In genomic region chr14:55274760-55275159, GRCh38 we compare ENCODE assay signal across 13 cellular contexts. TPM values are rescaled to one million over a fixed set of nuclear protein-coding genes. Genes with fewer than 3 reads are reported as not detected.
DNase-seq lines count a peak whose midpoint lies in the region; ATAC-seq, FAIRE-seq and TF ChIP-seq lines count a peak whose summit lies in the region.
"Had no signal": no experiment of that assay in that cellular context is flagged by ENCODE, and none has a peak within 500 bp of the region (broad histone marks: within the 10 kb centered on the region; RNA-seq: fewer than 3 reads in every experiment).

No MANE protein-coding gene starts in this region.

- H3K4me2 ChIP-seq in PC-9 (peak overlapping the region; percentile 20; the same call in 1 of the 2 replicates), fibroblast of lung (ENCODE audit: extremely low read depth, insufficient read depth, low read length) (peak overlapping the region; percentile 16)

- intact Hi-C loops in activated naive CD4-positive, alpha-beta T cell treated with anti-CD3 and anti-CD28 coated beads for 36 hours (cut with micrococcal nuclease) = loop anchor here (5.0 to 10.0 kb wide), 4 partner anchors 308 to 843 kb away; partner anchors contain the start of genes CGRRF1, KTN1 and PELI2
- intact Hi-C loops in PC-9 (cut with micrococcal nuclease; ENCODE audit: unreplicated experiment) (loop anchor here (5.0 kb wide), 2 partner anchors 63 to 138 kb away; partner anchors contain the start of gene ATG14), psoas muscle (cut with DNase I) (loop anchor here (5.0 to 10.0 kb wide), 4 partner anchors 38 to 310 kb away; partner anchors contain the start of gene KTN1 (in 1 of the 2))

- BruUV-seq in PC-9 (replicated peaks; lab: Mats Ljungman, UMichigan) = no TSS peak

- POLR2A ChIA-PET in PC-9 (lab: Charles Lee; ENCODE audit: unreplicated experiment) = interaction anchor here (0.5 kb wide), 1 partner anchor 81 kb away, joined by 15 read pairs; no protein-coding TSS in a partner anchor

- FAIRE-seq in urothelium cell line (lab: Jason Lieb, UNC) = no peak

- no peak for ATAC-seq in psoas muscle

- H4K20me1 ChIP-seq in PC-9 (ENCODE audit: insufficient read depth) (peaks cover 28% of the 10 kb centered on the region), fibroblast of lung (ENCODE audit: control insufficient read depth, extremely low read depth, insufficient read depth, low read length) (no peaks in the 10 kb centered on the region)

- H3K27me3 Mint-ChIP-seq in activated naive CD4-positive, alpha-beta T cell treated with anti-CD3 and anti-CD28 coated beads for 36 hours (ENCODE audit: low read depth) = no peaks in the 10 kb centered on the region

- H3K79me2 ChIP-seq in PC-9 (ENCODE audit: low read depth) = peaks cover 81% of the 10 kb centered on the region
- peaks cover 60% of the 10 kb centered on the region for H3K79me2 ChIP-seq in fibroblast of lung (ENCODE audit: control insufficient read depth, insufficient read depth, low read length)

- no peaks in the 10 kb centered on the region for H3K9me2 ChIP-seq in PC-9 (ENCODE audit: insufficient read depth)

- TF ChIP-seq CTCF in PC-9 (conservative IDR thresholded peaks at IDR 0.05) = no peak
- no peak for TF ChIP-seq CTCF in fibroblast of lung (conservative IDR thresholded peaks at IDR 0.05 in 1 of 2, IDR thresholded peaks at IDR 0.05 in 1 of 2; ENCODE audit: low read depth in 1 of 2, low read length in 2 of 2)
- TF ChIP-seq CTCF in psoas muscle (IDR thresholded peaks at IDR 0.05) = no peak

- H3K27ac ChIP-seq in PC-9 (no peak overlapping the region), fibroblast of lung (ENCODE audit: insufficient read depth, low read length) (no peak overlapping the region), psoas muscle (peak overlapping the region; percentile 96)

- H3K27me3 ChIP-seq in PC-9 (ENCODE audit: insufficient read depth, low read depth) = no peaks in the 10 kb centered on the region
- H3K27me3 ChIP-seq in fibroblast of lung (ENCODE audit: control insufficient read depth, insufficient read depth, low read length) = no peaks in the 10 kb centered on the region
- H3K27me3 ChIP-seq in psoas muscle (ENCODE audit: insufficient read depth in 3 of 3, low read length in 2 of 3) = no peaks in the 10 kb centered on the region
- H3K27me3 ChIP-seq: breast epithelium had no signal

- H3K27ac Mint-ChIP-seq in activated naive CD4-positive, alpha-beta T cell treated with anti-CD3 and anti-CD28 coated beads for 36 hours = peak overlapping the region; percentile 10
- H3K27ac Mint-ChIP-seq: H9 had no signal

- H3K9me3 Mint-ChIP-seq in activated naive CD4-positive, alpha-beta T cell treated with anti-CD3 and anti-CD28 coated beads for 36 hours = no peaks in the 10 kb centered on the region

- peaks cover 66% of the 10 kb centered on the region for H3K4me1 Mint-ChIP-seq in activated naive CD4-positive, alpha-beta T cell treated with anti-CD3 and anti-CD28 coated beads for 36 hours (ENCODE audit: low read depth)

- no peaks in the 10 kb centered on the region for H3F3A ChIP-seq in PC-9 (ENCODE audit: insufficient read depth, low read depth)

- H2AFZ ChIP-seq in PC-9 (no peak overlapping the region), fibroblast of lung (ENCODE audit: low read length) (no peak overlapping the region)

- no peaks in the 10 kb centered on the region for H3K36me3 ChIP-seq in PC-9 (ENCODE audit: low read depth)
- H3K36me3 ChIP-seq in fibroblast of lung (ENCODE audit: control insufficient read depth, insufficient read depth, low read length) = no peaks in the 10 kb centered on the region
- H3K36me3 ChIP-seq in psoas muscle (ENCODE audit: insufficient read depth in 1 of 2, low read depth in 1 of 2) = peaks cover 0 to 3% of the 10 kb centered on the region in 2 donors
- H3K36me3 ChIP-seq: breast epithelium had no signal

- H3K9ac ChIP-seq in fibroblast of lung (ENCODE audit: insufficient read depth, low read length) = no peak overlapping the region

- H3K4me3 Mint-ChIP-seq in activated naive CD4-positive, alpha-beta T cell treated with anti-CD3 and anti-CD28 coated beads for 36 hours = no peak overlapping the region
- H3K4me3 Mint-ChIP-seq: H9 had no signal

- no peaks in the 10 kb centered on the region for H3K9me3 ChIP-seq in PC-9 (ENCODE audit: insufficient read depth, low read depth)
- H3K9me3 ChIP-seq in fibroblast of lung (ENCODE audit: control insufficient read depth, insufficient read depth, low read depth, low read length) = no peaks in the 10 kb centered on the region
- H3K9me3 ChIP-seq in psoas muscle = no peaks in the 10 kb centered on the region
- H3K9me3 ChIP-seq: breast epithelium had no signal

- H3K36me3 Mint-ChIP-seq in activated naive CD4-positive, alpha-beta T cell treated with anti-CD3 and anti-CD28 coated beads for 36 hours (ENCODE audit: low read depth) = peaks cover 10% of the 10 kb centered on the region

- H3K4me3 ChIP-seq in PC-9 (no peak overlapping the region), fibroblast of lung (replicated peaks in 1 of 4; ENCODE audit: control extremely low read depth in 1 of 4, insufficient read depth in 1 of 4, low read depth in 3 of 4, low read length in 4 of 4) (no peak overlapping the region), psoas muscle (peak overlapping the region; percentile 93)

- CTCF ChIA-PET in activated naive CD4-positive, alpha-beta T cell treated with anti-CD3 and anti-CD28 coated beads for 36 hours (lab: Charles Lee) = interaction anchor here (0.7 to 1.7 kb wide), 2 partner anchors 40 to 79 kb away, joined by 3 to 13 read pairs; no protein-coding TSS in a partner anchor
- CTCF ChIA-PET in PC-9 (lab: Charles Lee) = no interaction called here

- no peak for DNase-seq in activated naive CD4-positive, alpha-beta T cell treated with anti-CD3 and anti-CD28 coated beads for 36 hours
- no peak for DNase-seq in activated naive CD4-positive, alpha-beta T cell treated with Interleukin-2 at 50 U/mL for 16 hours
- peak in 1 of 2 experiments; percentile 42 for DNase-seq in PC-9
- DNase-seq in fibroblast of lung (ENCODE audit: low read depth in 2 of 2) = peak; percentile 42 to 91
- no peak for DNase-seq in psoas muscle
- DNase-seq in HK-2 (ENCODE audit: unreplicated experiment) = no peak
- no peak for DNase-seq in urothelium cell line (ENCODE audit: low spot score)
- no peak for DNase-seq in NOMO-1 (lab: John Stamatoyannopoulos, UW; ENCODE audit: unreplicated experiment in 2 of 2)
- DNase-seq: activated CD8-positive, alpha-beta memory T cell treated with anti-CD3 and anti-CD28 coated beads, Interleukin-2, amount 50 U/mL, for 4 hours; glutamatergic neuron; H9; stimulated activated CD8-positive, alpha-beta memory T cell treated with anti-CD3 and anti-CD28 coated beads, Interleukin-4, amount 100 ng/mL, for 48 hours had no signal

- H3K4me1 ChIP-seq in PC-9 (replicated peaks; ENCODE audit: insufficient read depth) (peaks cover 37% of the 10 kb centered on the region), fibroblast of lung (ENCODE audit: control insufficient read depth, extremely low read depth, insufficient read depth, low read length) (peaks cover 3% of the 10 kb centered on the region), psoas muscle (peaks cover 33% of the 10 kb centered on the region)

- WGBS in psoas muscle, 3 donors = 11 to 25% (median 12%) methylated on average over 1 of the region's 1 CpG

RNA-seq across cellular contexts. Expression of gene FBXO34, which starts 3.5 kb away (rescaled TPM):
- total RNA-seq in activated naive CD4-positive, alpha-beta T cell treated with anti-CD3 and anti-CD28 coated beads for 36 hours = 10 to 100 TPM; 17.4 to 17.7 TPM
- total RNA-seq in PC-9 (2021) (32.8 and 33.1 TPM in 2 replicates), fibroblast of lung (23.4 and 29.1 TPM in 2 replicates), psoas muscle (10 to 100 TPM; 22.6 to 57.4 (median 31.0) TPM)
- polyA plus RNA-seq in fibroblast of lung (17.3 and 20.8 TPM in 2 replicates), psoas muscle (10 to 100 TPM in 2 of 3 donors, 1 to 10 TPM in 1; 6.1 to 25.8 (median 23.3) TPM)
- polyA plus RNA-seq in fibroblast of lung (2012) = 11.4 and 13.0 TPM in 2 replicates
- 7.7 and 11.0 TPM in 2 replicates for polyA minus RNA-seq in fibroblast of lung (ENCODE audit: low replicate concordance)

Comparison
In these comparisons a context has a peak if more than half of its experiments do, and no peak if none do; other contexts are left out.
1. DNase-seq: peak in fibroblast of lung (2 of 2); none in activated naive CD4-positive, alpha-beta T cell treated with anti-CD3 and anti-CD28 coated beads for 36 hours (single experiment), activated naive CD4-positive, alpha-beta T cell treated with Interleukin-2 at 50 U/mL for 16 hours (single experiment), psoas muscle (0 of 2), HK-2 (single experiment), urothelium cell line (single experiment) and NOMO-1 (0 of 2).